ENCODE assay signal across 8 cellular contexts in genomic region chr10:121928528-121928884, GRCh38. TPM values are rescaled to one million over a fixed set of nuclear protein-coding genes. Genes with fewer than 3 reads are reported as not detected.
DNase-seq lines count a peak whose midpoint lies in the region; ATAC-seq, FAIRE-seq and TF ChIP-seq lines count a peak whose summit lies in the region.

No MANE protein-coding gene starts in this region.

- peak; percentile 5 for ATAC-seq in GM19372 (IDR thresholded peaks at IDR 0.05; ENCODE audit: low read depth, unreplicated experiment)
- no peak for ATAC-seq in HG03097 (IDR thresholded peaks at IDR 0.05; ENCODE audit: low FRiP score, unreplicated experiment)

- peak overlapping the region; percentile 97 for H3K9ac ChIP-seq in HUES64 (ENCODE audit: low read depth, low read length)
- H3K9ac ChIP-seq in keratinocyte (ENCODE audit: control insufficient read depth, extremely low read depth, insufficient read depth, low read length), result peak overlapping the region; percentile 96
- H3K9ac ChIP-seq in stomach smooth muscle (ENCODE audit: low read length in 2 of 2), result peak overlapping the region; percentile 97 to 98

- no peaks in the 10 kb centered on the region for H3K9me1 ChIP-seq in keratinocyte (ENCODE audit: control insufficient read depth, extremely low read depth, insufficient read depth, low read length)

- no peak for TF ChIP-seq CTCF in keratinocyte (optimal IDR thresholded peaks at IDR 0.05 in 1 of 3, IDR thresholded peaks at IDR 0.05 in 1 of 3, conservative IDR thresholded peaks at IDR 0.05 in 1 of 3; ENCODE audit: extremely low read depth in 1 of 3, insufficient read depth in 2 of 3, low read length in 3 of 3)

- H3K4me2 ChIP-seq in keratinocyte (ENCODE audit: control insufficient read depth, extremely low read depth, insufficient read depth, low read depth, low read length), result peak overlapping the region; percentile 83

- no peaks in the 10 kb centered on the region for H3K27me3 ChIP-seq in CD4-positive, alpha-beta memory T cell (ENCODE audit: insufficient read depth, low read length)
- no peaks in the 10 kb centered on the region for H3K27me3 ChIP-seq in HUES64 (ENCODE audit: insufficient read depth, low read length)
- H3K27me3 ChIP-seq in keratinocyte (ENCODE audit: control insufficient read depth, extremely low read depth, insufficient read depth, low read length), result no peaks in the 10 kb centered on the region
- no peaks in the 10 kb centered on the region for H3K27me3 ChIP-seq in stomach smooth muscle (ENCODE audit: control insufficient read depth in 1 of 2, insufficient read depth in 2 of 2, low read length in 2 of 2)

- FAIRE-seq in keratinocyte (lab: Jason Lieb, UNC) (no peak), HTR-8/SVneo (lab: Jason Lieb, UNC) (no peak)

- CTCF ChIA-PET in CD4-positive, alpha-beta memory T cell (lab: Charles Lee; ENCODE audit: partially characterized antibody), result interaction anchor here (0.5 to 1.2 kb wide), 4 partner anchors 36 to 1025 kb away, joined by 3 read pairs; partner anchors contain the start of gene C10orf88

- H3K27ac ChIP-seq in CD4-positive, alpha-beta memory T cell (ENCODE audit: low read depth, low read length), result peak overlapping the region; percentile 90
- H3K27ac ChIP-seq in HUES64 (ENCODE audit: low read depth, low read length), result peak overlapping the region; percentile 92
- H3K27ac ChIP-seq in keratinocyte (ENCODE audit: control insufficient read depth, insufficient read depth, low read length), result peak overlapping the region; percentile 94
- H3K27ac ChIP-seq in stomach smooth muscle (ENCODE audit: low read length), result peak overlapping the region; percentile 87

- H3K4me3 Mint-ChIP-seq in CD4-positive, alpha-beta memory T cell, result peak overlapping the region; percentile 90 to 97 (median 92)

- dilution Hi-C loops in keratinocyte (cut with MboI; ENCODE audit: extremely low pct_ligation_motif_present, low sequenced_read_pairs), result no loop called here

- H3K36me3 ChIP-seq in CD4-positive, alpha-beta memory T cell (ENCODE audit: insufficient read depth, low read length), result no peaks in the 10 kb centered on the region
- peaks cover 6% of the 10 kb centered on the region; the same call in 1 of the 2 replicates for H3K36me3 ChIP-seq in HUES64 (ENCODE audit: insufficient read depth, low read length)
- H3K36me3 ChIP-seq in keratinocyte (ENCODE audit: control insufficient read depth in 2 of 2, extremely low read depth in 1 of 2, insufficient read depth in 2 of 2, low read length in 2 of 2), result no peaks in the 10 kb centered on the region
- H3K36me3 ChIP-seq in stomach smooth muscle (ENCODE audit: control insufficient read depth in 2 of 2, insufficient read depth in 2 of 2, low read length in 2 of 2), result no peaks in the 10 kb centered on the region

- peak overlapping the region; percentile 65 to 97 for H3K4me3 ChIP-seq in CD4-positive, alpha-beta memory T cell (ENCODE audit: low read length in 2 of 2)
- H3K4me3 ChIP-seq in HUES64 (ENCODE audit: low read length) (peak overlapping the region; percentile 98), keratinocyte (ENCODE audit: control insufficient read depth in 2 of 3, extremely low read depth in 1 of 3, insufficient read depth in 2 of 3, low read depth in 1 of 3, low read length in 3 of 3) (peak overlapping the region; percentile 79 to 83 (median 79)), stomach smooth muscle (ENCODE audit: low read length in 2 of 2) (peak overlapping the region; percentile 82 to 90)

- 10% methylated on average over 20 of the region's 20 CpGs for WGBS in HUES64

- peaks cover 0 to 8% of the 10 kb centered on the region in 2 donors for H3K36me3 Mint-ChIP-seq in CD4-positive, alpha-beta memory T cell

- intact Hi-C loops in CD4-positive, alpha-beta memory T cell (cut with micrococcal nuclease), result loop anchor here (1.0 to 2.0 kb wide), 3 partner anchors 46 to 1080 kb away; partner anchors contain the start of genes ACADSB, IKZF5 and PLEKHA1

- H3K4me1 ChIP-seq in CD4-positive, alpha-beta memory T cell (ENCODE audit: insufficient read depth, low read length), result peaks cover 17% of the 10 kb centered on the region
- H3K4me1 ChIP-seq in HUES64 (ENCODE audit: insufficient read depth, low read length) (peaks cover 10% of the 10 kb centered on the region), keratinocyte (ENCODE audit: control insufficient read depth, extremely low read depth, insufficient read depth, low read length) (peaks cover 21% of the 10 kb centered on the region), stomach smooth muscle (ENCODE audit: control insufficient read depth, insufficient read depth, low read length) (peaks cover 10% of the 10 kb centered on the region)

- H3K9me3 ChIP-seq in CD4-positive, alpha-beta memory T cell (ENCODE audit: control insufficient read depth in 1 of 2, low read length in 2 of 2), result no peaks in the 10 kb centered on the region
- H3K9me3 ChIP-seq in HUES64 (ENCODE audit: insufficient read depth, low read depth, low read length) (no peaks in the 10 kb centered on the region), keratinocyte (ENCODE audit: control insufficient read depth, low read depth, low read length) (no peaks in the 10 kb centered on the region), stomach smooth muscle (ENCODE audit: control insufficient read depth in 2 of 2, low read length in 2 of 2) (no peaks in the 10 kb centered on the region)

- H3K27me3 Mint-ChIP-seq in CD4-positive, alpha-beta memory T cell, result no peaks in the 10 kb centered on the region

- H3K27ac Mint-ChIP-seq in CD4-positive, alpha-beta memory T cell, result peak overlapping the region; percentile 76 to 99 (median 95)

- peaks cover 13 to 36% (median 27%) of the 10 kb centered on the region in 4 donors for H3K4me1 Mint-ChIP-seq in CD4-positive, alpha-beta memory T cell

- H4K20me1 ChIP-seq in keratinocyte (ENCODE audit: control insufficient read depth, extremely low read depth, insufficient read depth, low read length), result no peaks in the 10 kb centered on the region

- peak overlapping the region; percentile 94 for H2AFZ ChIP-seq in keratinocyte (ENCODE audit: control insufficient read depth, low read length)

- DNase-seq in CD4-positive, alpha-beta memory T cell, result peak in 1 of 5 donors; percentile 12
- peak; percentile 54 for DNase-seq in astrocyte of the hippocampus (ENCODE audit: low read depth, low spot score)
- DNase-seq in keratinocyte (ENCODE audit: low read depth, low spot score), result no peak
- no peak for DNase-seq in HTR-8/SVneo (ENCODE audit: insufficient read length, low spot score)

- POLR2A ChIA-PET in CD4-positive, alpha-beta memory T cell (lab: Charles Lee; ENCODE audit: partially characterized antibody), result interaction anchor here (0.6 to 1.8 kb wide), 7 partner anchors 8 to 1076 kb away, joined by 3 to 11 read pairs (median 3); partner anchors contain the start of gene NSMCE4A

- no peaks in the 10 kb centered on the region for H3K9me3 Mint-ChIP-seq in CD4-positive, alpha-beta memory T cell

- peaks cover 28% of the 10 kb centered on the region for H3K79me2 ChIP-seq in keratinocyte (ENCODE audit: control insufficient read depth, insufficient read depth, low read length)

RNA-seq across cellular contexts. Expression of gene ATE1, which starts 0.7 kb away (rescaled TPM):
- total RNA-seq in CD4-positive, alpha-beta memory T cell, result 10 to 100 TPM; 24.5 to 26.2 TPM
- 10 to 100 TPM; 24.9 to 36.6 TPM for polyA plus RNA-seq in CD4-positive, alpha-beta memory T cell
- polyA plus RNA-seq in HUES64 (2013, experiment 1 of 2), result 14.7 TPM
- polyA plus RNA-seq in HUES64 (2013, experiment 2 of 2), result 14.8 TPM
- polyA plus RNA-seq in keratinocyte, result 10.2 to 14.9 TPM (median 12.2 TPM) in 3 replicates
- polyA plus RNA-seq in keratinocyte (2011; ENCODE audit: low read depth), result 6.6 TPM
- polyA plus RNA-seq in keratinocyte (2011; cell fraction: cytosol; rRNA removed), result 8.4 and 12.3 TPM in 2 replicates
- 9.5 and 10.4 TPM in 2 replicates for polyA plus RNA-seq in keratinocyte (2011; cell fraction: nucleus; rRNA removed)
- polyA plus RNA-seq in keratinocyte (2012; ENCODE audit: low replicate concordance), result 7.7 and 11.9 TPM in 2 replicates
- polyA minus RNA-seq in keratinocyte, result 10.0 to 26.2 TPM (median 19.0 TPM) in 3 replicates
- 13.8 TPM for polyA minus RNA-seq in keratinocyte (2011; cell fraction: cytosol; rRNA and poly(A)+ RNA removed)
- 17.8 and 19.5 TPM in 2 replicates for polyA minus RNA-seq in keratinocyte (2011; cell fraction: nucleus; rRNA and poly(A)+ RNA removed)

RNA-seq across cellular contexts. Expression of gene NSMCE4A, which starts 46.5 kb away (rescaled TPM):
- total RNA-seq in CD4-positive, alpha-beta memory T cell, result 10 to 100 TPM; 71.2 to 74.8 TPM
- polyA plus RNA-seq in CD4-positive, alpha-beta memory T cell, result 10 to 100 TPM; 57.0 to 69.9 TPM
- 60.8 TPM for polyA plus RNA-seq in HUES64 (2013, experiment 1 of 2)
- polyA plus RNA-seq in HUES64 (2013, experiment 2 of 2), result 70.1 TPM
- 27.5 to 52.0 TPM (median 29.1 TPM) in 3 replicates for polyA plus RNA-seq in keratinocyte
- polyA plus RNA-seq in keratinocyte (2011; ENCODE audit: low read depth), result 75.7 TPM
- polyA plus RNA-seq in keratinocyte (2011; cell fraction: cytosol; rRNA removed), result 22.1 and 31.1 TPM in 2 replicates
- polyA plus RNA-seq in keratinocyte (2011; cell fraction: nucleus; rRNA removed), result 51.7 and 69.1 TPM in 2 replicates
- polyA plus RNA-seq in keratinocyte (2012; ENCODE audit: low replicate concordance), result 21.5 and 31.6 TPM in 2 replicates
- polyA minus RNA-seq in keratinocyte, result 6.6 to 9.9 TPM (median 7.1 TPM) in 3 replicates
- polyA minus RNA-seq in keratinocyte (2011; cell fraction: cytosol; rRNA and poly(A)+ RNA removed), result 15.2 TPM
- polyA minus RNA-seq in keratinocyte (2011; cell fraction: nucleus; rRNA and poly(A)+ RNA removed), result 7.2 and 9.2 TPM in 2 replicates
